ENCODE assay signal across 8 cellular contexts in the genomic region with DNA sequence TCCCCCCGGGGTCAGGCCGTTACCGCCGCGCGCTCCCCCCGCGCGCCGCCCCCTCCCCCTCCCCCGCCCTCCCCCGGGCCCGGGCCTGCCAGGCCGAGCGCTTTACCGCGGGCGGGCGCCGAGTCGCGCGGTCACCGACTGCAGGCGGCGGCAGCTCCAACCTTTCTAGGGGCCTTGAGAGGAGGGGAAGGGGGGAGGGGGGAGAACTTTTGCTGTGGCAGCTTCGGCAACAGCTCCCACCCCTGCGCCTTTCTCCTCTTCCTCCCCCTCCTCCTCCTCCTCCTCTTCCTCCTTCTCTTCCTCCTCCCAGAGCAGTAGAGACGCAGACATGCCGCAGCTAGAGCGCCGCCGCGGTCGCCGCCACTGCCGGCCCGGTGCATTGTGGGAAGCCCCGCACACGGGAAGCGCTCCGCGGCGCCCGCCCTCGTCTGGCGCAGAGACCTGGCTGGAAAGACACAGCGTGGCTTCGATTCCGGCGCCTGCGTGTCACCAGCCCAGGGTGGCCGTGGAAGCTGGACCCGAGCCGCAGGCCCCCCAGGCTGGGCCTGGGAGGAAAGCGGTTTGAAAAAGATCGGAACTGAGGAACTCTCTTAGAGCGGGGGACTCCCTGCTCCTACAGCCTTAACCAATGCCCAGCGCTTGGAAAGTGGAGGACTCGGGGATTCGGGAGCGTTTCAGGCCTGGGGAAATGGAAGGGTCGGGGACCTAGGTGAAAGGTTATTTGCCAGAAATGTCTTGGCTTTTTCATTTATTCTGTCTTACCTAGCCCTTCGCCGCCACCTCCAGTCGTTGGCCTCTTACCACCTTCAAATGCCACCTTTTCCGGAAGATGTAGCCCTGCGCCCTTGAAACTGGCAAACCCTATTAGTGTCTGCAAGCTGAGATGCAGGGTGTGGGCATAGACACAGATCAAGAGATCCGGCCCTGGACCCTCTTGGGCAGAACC. TPM values are rescaled to one million over a fixed set of nuclear protein-coding genes. Genes with fewer than 3 reads are reported as not detected.
DNase-seq lines count a peak whose midpoint lies in the region; ATAC-seq and TF ChIP-seq lines count a peak whose summit lies in the region.

A gene with protein sequence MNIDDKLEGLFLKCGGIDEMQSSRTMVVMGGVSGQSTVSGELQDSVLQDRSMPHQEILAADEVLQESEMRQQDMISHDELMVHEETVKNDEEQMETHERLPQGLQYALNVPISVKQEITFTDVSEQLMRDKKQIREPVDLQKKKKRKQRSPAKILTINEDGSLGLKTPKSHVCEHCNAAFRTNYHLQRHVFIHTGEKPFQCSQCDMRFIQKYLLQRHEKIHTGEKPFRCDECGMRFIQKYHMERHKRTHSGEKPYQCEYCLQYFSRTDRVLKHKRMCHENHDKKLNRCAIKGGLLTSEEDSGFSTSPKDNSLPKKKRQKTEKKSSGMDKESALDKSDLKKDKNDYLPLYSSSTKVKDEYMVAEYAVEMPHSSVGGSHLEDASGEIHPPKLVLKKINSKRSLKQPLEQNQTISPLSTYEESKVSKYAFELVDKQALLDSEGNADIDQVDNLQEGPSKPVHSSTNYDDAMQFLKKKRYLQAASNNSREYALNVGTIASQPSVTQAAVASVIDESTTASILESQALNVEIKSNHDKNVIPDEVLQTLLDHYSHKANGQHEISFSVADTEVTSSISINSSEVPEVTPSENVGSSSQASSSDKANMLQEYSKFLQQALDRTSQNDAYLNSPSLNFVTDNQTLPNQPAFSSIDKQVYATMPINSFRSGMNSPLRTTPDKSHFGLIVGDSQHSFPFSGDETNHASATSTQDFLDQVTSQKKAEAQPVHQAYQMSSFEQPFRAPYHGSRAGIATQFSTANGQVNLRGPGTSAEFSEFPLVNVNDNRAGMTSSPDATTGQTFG (minus strand): TSS at position 330 of the 946 bp plus-strand sequence. CDS start 61,685 bp downstream, outside the sequence.

- H3K27ac ChIP-seq in RWPE1 = peak within 1 kb of the TSS; percentile 89

- H3K4me3 Mint-ChIP-seq in activated T-helper 17 cell treated with anti-CD3 and anti-CD28 coated beads, Interleukin-2, amount 50 U/mL, for 72 hours = peak within 1 kb of the TSS; percentile 93
- H3K4me3 Mint-ChIP-seq in naive thymus-derived CD8-positive, alpha-beta T cell = peak within 1 kb of the TSS; percentile 94 to 99 (median 96)
- peak within 1 kb of the TSS; percentile 96 to 99 for H3K4me3 Mint-ChIP-seq in stimulated activated naive B cell treated with anti-CD40 and anti-IgM and Interleukin-4, amounts not matched to agents 10 μg/mL and 1 μg/mL and 100 μg/mL, for 72 hours

- no peak for TF ChIP-seq CTCF in RWPE1 (conservative IDR thresholded peaks at IDR 0.05; ENCODE audit: low read depth)
- no peak for TF ChIP-seq CTCF in fibroblast of mammary gland (conservative IDR thresholded peaks at IDR 0.05; ENCODE audit: control insufficient read depth, insufficient read depth, low read depth, low read length)

- no peaks in the 10 kb centered on the region for H3K9me3 Mint-ChIP-seq in activated T-helper 17 cell treated with anti-CD3 and anti-CD28 coated beads, Interleukin-2, amount 50 U/mL, for 72 hours
- no peaks in the 10 kb centered on the region for H3K9me3 Mint-ChIP-seq in naive thymus-derived CD8-positive, alpha-beta T cell
- H3K9me3 Mint-ChIP-seq in stimulated activated naive B cell treated with anti-CD40 and anti-IgM and Interleukin-4, amounts not matched to agents 10 μg/mL and 1 μg/mL and 100 μg/mL, for 72 hours = no peaks in the 10 kb centered on the region

- H3K4me1 Mint-ChIP-seq in activated T-helper 17 cell treated with anti-CD3 and anti-CD28 coated beads, Interleukin-2, amount 50 U/mL, for 72 hours = peaks cover 23% of the 10 kb centered on the region
- H3K4me1 Mint-ChIP-seq in naive thymus-derived CD8-positive, alpha-beta T cell = peaks cover 35 to 51% (median 44%) of the 10 kb centered on the region in 4 donors
- H3K4me1 Mint-ChIP-seq in stimulated activated naive B cell treated with anti-CD40 and anti-IgM and Interleukin-4, amounts not matched to agents 10 μg/mL and 1 μg/mL and 100 μg/mL, for 72 hours = peaks cover 16 to 37% of the 10 kb centered on the region in 2 donors

- H3K27me3 Mint-ChIP-seq in activated T-helper 17 cell treated with anti-CD3 and anti-CD28 coated beads, Interleukin-2, amount 50 U/mL, for 72 hours = no peaks in the 10 kb centered on the region
- H3K27me3 Mint-ChIP-seq in naive thymus-derived CD8-positive, alpha-beta T cell = no peaks in the 10 kb centered on the region
- H3K27me3 Mint-ChIP-seq in stimulated activated naive B cell treated with anti-CD40 and anti-IgM and Interleukin-4, amounts not matched to agents 10 μg/mL and 1 μg/mL and 100 μg/mL, for 72 hours = no peaks in the 10 kb centered on the region

- peak; percentile 60 for DNase-seq in DMS79 (lab: John Stamatoyannopoulos, UW)
- peak; percentile 85 for DNase-seq in LHCN-M2 (ENCODE audit: low read depth)
- peak; percentile 81 for DNase-seq in RWPE1 (ENCODE audit: low spot score)
- DNase-seq in fibroblast of mammary gland (ENCODE audit: low read depth) = peak; percentile 81
- peak; percentile 85 to 96 (median 91) for DNase-seq in naive thymus-derived CD8-positive, alpha-beta T cell
- DNase-seq in stimulated activated naive B cell treated with anti-CD40 and anti-IgM and Interleukin-4, amounts not matched to agents 10 μg/mL and 1 μg/mL and 100 μg/mL, for 72 hours = peak; percentile 85

- CTCF ChIA-PET in RWPE1 (lab: Yijun Ruan, JAX) = interaction anchor here (0.7 to 1.2 kb wide), 3 partner anchors 13 to 474 kb away, joined by 3 to 8 read pairs (median 4); no protein-coding TSS in a partner anchor

- peak within 1 kb of the TSS; percentile 91 for H3K4me3 ChIP-seq in fibroblast of mammary gland (ENCODE audit: control insufficient read depth, low read depth, low read length)

- ATAC-seq in GM21825 (IDR thresholded peaks at IDR 0.05; ENCODE audit: unreplicated experiment) = peak; percentile 85
- peak; percentile 98 for ATAC-seq in activated T-helper 17 cell treated with anti-CD3 and anti-CD28 coated beads, Interleukin-2, amount 50 U/mL, for 72 hours (replicated peaks)
- peak; percentile 90 to 91 for ATAC-seq in naive thymus-derived CD8-positive, alpha-beta T cell
- peak; percentile 92 to 96 for ATAC-seq in stimulated activated naive B cell treated with anti-CD40 and anti-IgM and Interleukin-4, amounts not matched to agents 10 μg/mL and 1 μg/mL and 100 μg/mL, for 72 hours (replicated peaks)

- POLR2A ChIA-PET in RWPE1 (lab: Yijun Ruan, JAX; ENCODE audit: low non-redundant PET) = interaction anchor here (0.7 kb wide), 1 partner anchor 40 kb away, joined by 4 read pairs; no protein-coding TSS in a partner anchor
- POLR2A ChIA-PET in naive thymus-derived CD8-positive, alpha-beta T cell (lab: Charles Lee) = interaction anchor here (0.6 to 2.5 kb wide), 9 partner anchors 9 to 321 kb away, joined by 3 to 33 read pairs (median 4); a partner anchor contains a TSS

- H3K36me3 Mint-ChIP-seq in activated T-helper 17 cell treated with anti-CD3 and anti-CD28 coated beads, Interleukin-2, amount 50 U/mL, for 72 hours (ENCODE audit: low read depth) = peaks cover 33% of the 10 kb centered on the region
- peaks cover 0 to 13% (median 0%) of the 10 kb centered on the region in 3 donors for H3K36me3 Mint-ChIP-seq in naive thymus-derived CD8-positive, alpha-beta T cell
- H3K36me3 Mint-ChIP-seq in stimulated activated naive B cell treated with anti-CD40 and anti-IgM and Interleukin-4, amounts not matched to agents 10 μg/mL and 1 μg/mL and 100 μg/mL, for 72 hours = peaks cover 9 to 12% of the 10 kb centered on the region in 2 donors

- H3K27ac Mint-ChIP-seq in activated T-helper 17 cell treated with anti-CD3 and anti-CD28 coated beads, Interleukin-2, amount 50 U/mL, for 72 hours = peak within 1 kb of the TSS; percentile 91
- H3K27ac Mint-ChIP-seq in naive thymus-derived CD8-positive, alpha-beta T cell = peak within 1 kb of the TSS; percentile 95 to 99 (median 98)
- H3K27ac Mint-ChIP-seq in stimulated activated naive B cell treated with anti-CD40 and anti-IgM and Interleukin-4, amounts not matched to agents 10 μg/mL and 1 μg/mL and 100 μg/mL, for 72 hours = peak within 1 kb of the TSS; percentile 100

RNA-seq across cellular contexts. Expression of the gene that starts here (rescaled TPM):
- 19.7 and 22.9 TPM in 2 replicates for total RNA-seq in LHCN-M2 (2014; rRNA removed)
- 7.0 TPM for polyA plus RNA-seq in LHCN-M2 (2012)
- total RNA-seq in activated T-helper 17 cell treated with anti-CD3 and anti-CD28 coated beads, Interleukin-2, amount 50 U/mL, for 72 hours = 10 to 100 TPM; 38.1 to 60.2 TPM
- 10 to 100 TPM; 62.5 to 67.1 TPM for total RNA-seq in naive thymus-derived CD8-positive, alpha-beta T cell
- 100 to 1,000 TPM in 1 of 3 donors, 10 to 100 TPM in 2; 80.7 to 100 (median 85.9) TPM for polyA plus RNA-seq in naive thymus-derived CD8-positive, alpha-beta T cell

Comparison
In these comparisons a context has a peak if more than half of its experiments do, and no peak if none do; other contexts are left out.
1. Peak in every context shown above with its lines: DNase-seq, ATAC-seq, H3K4me3 ChIP-seq and H3K27ac ChIP-seq.